Comparison of ENCODE assay signal across 3 cellular contexts in genomic region chr11:10806206-10806605, GRCh38.
A peak's percentile ranks its signal among the peaks of the same experiment; 100 is the strongest.
TF ChIP-seq lines count a peak whose summit lies in the region.

No MANE protein-coding gene starts in this region.

TF ChIP-seq in A549, 52 proteins besides CTCF, POLR2A, EP300 and RAD21:
- TF ChIP-seq JUN (IDR thresholded peaks at IDR 0.05), result no peak; a peak in 1 of 5 replicates
- TF ChIP-seq RARB (CRISPR knock-in tag; IDR thresholded peaks at IDR 0.05), result no peak
- no peak for TF ChIP-seq MYC (IDR thresholded peaks at IDR 0.05; ENCODE audit: borderline replicate concordance, low read length)
- TF ChIP-seq HOXB5 (CRISPR knock-in tag; IDR thresholded peaks at IDR 0.05), result no peak
- no peak for TF ChIP-seq CHD4 (IDR thresholded peaks at IDR 0.05; ENCODE audit: borderline replicate concordance)
- TF ChIP-seq GATA3 (IDR thresholded peaks at IDR 0.05; ENCODE audit: borderline replicate concordance), result no peak
- TF ChIP-seq HOXB13 (CRISPR knock-in tag; IDR thresholded peaks at IDR 0.05; ENCODE audit: low read depth), result no peak
- TF ChIP-seq HES2 (IDR thresholded peaks at IDR 0.05), result no peak
- TF ChIP-seq CHD2 (IDR thresholded peaks at IDR 0.05; ENCODE audit: low read length, partially characterized antibody), result no peak
- no peak for TF ChIP-seq CBX2 (IDR thresholded peaks at IDR 0.05; ENCODE audit: borderline replicate concordance, low read depth)
- no peak for TF ChIP-seq BHLHE40 (IDR thresholded peaks at IDR 0.05; ENCODE audit: low read depth, low read length)
- TF ChIP-seq NPAS2 (CRISPR knock-in tag; IDR thresholded peaks at IDR 0.05; ENCODE audit: borderline replicate concordance), result no peak
- no peak for TF ChIP-seq JUNB (IDR thresholded peaks at IDR 0.05)
- no peak for TF ChIP-seq RNF2 (IDR thresholded peaks at IDR 0.05; ENCODE audit: borderline replicate concordance, low read depth)
- TF ChIP-seq BCL3 (IDR thresholded peaks at IDR 0.05), result no peak
- no peak for TF ChIP-seq EHF (CRISPR knock-in tag; IDR thresholded peaks at IDR 0.05)
- TF ChIP-seq MAZ (IDR thresholded peaks at IDR 0.05; ENCODE audit: borderline replicate concordance, low read depth, low read length), result no peak
- no peak for TF ChIP-seq E2F6 (IDR thresholded peaks at IDR 0.05; ENCODE audit: borderline replicate concordance, low read depth)

TF ChIP-seq in HEK293, 187 proteins besides CTCF, POLR2A, EP300 and RAD21:
- no peak for TF ChIP-seq SP2 (tag by site-specific recombination; IDR thresholded peaks at IDR 0.05)
- TF ChIP-seq ZNF214 (tag by site-specific recombination; IDR thresholded peaks at IDR 0.05; ENCODE audit: borderline replicate concordance), result no peak
- TF ChIP-seq ZNF121 (tag by site-specific recombination; IDR thresholded peaks at IDR 0.05), result 0 out of 2 replicates have a peak, but pooled peaks have one; percentile 43
- TF ChIP-seq KLF7 (tag by site-specific recombination; IDR thresholded peaks at IDR 0.05; ENCODE audit: borderline replicate concordance), result no peak
- TF ChIP-seq ZNF292 (tag by site-specific recombination; IDR thresholded peaks at IDR 0.05; ENCODE audit: borderline replicate concordance, low read depth), result no peak
TF ChIP-seq in HEK293: peak in this region for 1.

TF ChIP-seq in GM12878, 131 proteins besides CTCF, POLR2A, EP300 and RAD21:
- TF ChIP-seq POLR2AphosphoS5 (IDR thresholded peaks at IDR 0.05; ENCODE audit: low read length), result 0 out of 2 replicates have a peak, but pooled peaks have one; percentile 16
- no peak for TF ChIP-seq SIN3A (IDR thresholded peaks at IDR 0.05; ENCODE audit: low read depth, low read length)
